In genomic region chrX:2351999-2352995, GRCh38 we compare ENCODE assay signal across 1 cellular context.
TF ChIP-seq lines count a peak whose summit lies in the region.

No MANE protein-coding gene starts in this region.

TF ChIP-seq in K562, 482 proteins besides CTCF, POLR2A, EP300 and RAD21 (continued from another document):
- TF ChIP-seq, protein P1, sequence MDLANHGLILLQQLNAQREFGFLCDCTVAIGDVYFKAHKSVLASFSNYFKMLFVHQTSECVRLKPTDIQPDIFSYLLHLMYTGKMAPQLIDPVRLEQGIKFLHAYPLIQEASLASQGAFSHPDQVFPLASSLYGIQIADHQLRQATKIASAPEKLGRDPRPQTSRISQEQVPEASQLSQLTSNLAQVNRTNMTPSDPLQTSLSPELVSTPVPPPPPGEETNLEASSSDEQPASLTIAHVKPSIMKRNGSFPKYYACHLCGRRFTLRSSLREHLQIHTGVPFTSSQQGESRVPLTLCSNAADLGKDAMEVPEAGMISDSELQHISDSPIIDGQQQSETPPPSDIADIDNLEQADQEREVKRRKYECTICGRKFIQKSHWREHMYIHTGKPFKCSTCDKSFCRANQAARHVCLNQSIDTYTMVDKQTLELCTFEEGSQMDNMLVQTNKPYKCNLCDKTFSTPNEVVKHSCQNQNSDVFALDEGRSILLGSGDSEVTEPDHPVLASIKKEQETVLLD (IDR thresholded peaks at IDR 0.05) = no peak
- TF ChIP-seq CXXC5 (CRISPR knock-in tag; IDR thresholded peaks at IDR 0.05) (peak; percentile 66), MGA (IDR thresholded peaks at IDR 0.05) (peak; percentile 85), TCF7L2 (IDR thresholded peaks at IDR 0.05; ENCODE audit: low read depth, low read length) (no peak), KDM1A (IDR thresholded peaks at IDR 0.05) (0 out of 4 replicates have a peak, but pooled peaks of 1 of the 2 experiments have one; percentile 40), NFE2 (IDR thresholded peaks at IDR 0.05; ENCODE audit: low read depth) (peak; percentile 81), CREM (IDR thresholded peaks at IDR 0.05; ENCODE audit: low read depth) (peak; percentile 8; the same call in 1 of the 2 replicates), MAX (CRISPR knock-in tag; IDR thresholded peaks at IDR 0.05) (peak; percentile 32; the same call in 1 of the 2 replicates), POLR2AphosphoS2 (IDR thresholded peaks at IDR 0.05; ENCODE audit: low read length) (no peak), ZNF316 (IDR thresholded peaks at IDR 0.05) (0 out of 2 replicates have a peak, but pooled peaks have one; percentile 41), TCF7 (IDR thresholded peaks at IDR 0.05; ENCODE audit: borderline replicate concordance) (no peak)
- TF ChIP-seq, protein P2, sequence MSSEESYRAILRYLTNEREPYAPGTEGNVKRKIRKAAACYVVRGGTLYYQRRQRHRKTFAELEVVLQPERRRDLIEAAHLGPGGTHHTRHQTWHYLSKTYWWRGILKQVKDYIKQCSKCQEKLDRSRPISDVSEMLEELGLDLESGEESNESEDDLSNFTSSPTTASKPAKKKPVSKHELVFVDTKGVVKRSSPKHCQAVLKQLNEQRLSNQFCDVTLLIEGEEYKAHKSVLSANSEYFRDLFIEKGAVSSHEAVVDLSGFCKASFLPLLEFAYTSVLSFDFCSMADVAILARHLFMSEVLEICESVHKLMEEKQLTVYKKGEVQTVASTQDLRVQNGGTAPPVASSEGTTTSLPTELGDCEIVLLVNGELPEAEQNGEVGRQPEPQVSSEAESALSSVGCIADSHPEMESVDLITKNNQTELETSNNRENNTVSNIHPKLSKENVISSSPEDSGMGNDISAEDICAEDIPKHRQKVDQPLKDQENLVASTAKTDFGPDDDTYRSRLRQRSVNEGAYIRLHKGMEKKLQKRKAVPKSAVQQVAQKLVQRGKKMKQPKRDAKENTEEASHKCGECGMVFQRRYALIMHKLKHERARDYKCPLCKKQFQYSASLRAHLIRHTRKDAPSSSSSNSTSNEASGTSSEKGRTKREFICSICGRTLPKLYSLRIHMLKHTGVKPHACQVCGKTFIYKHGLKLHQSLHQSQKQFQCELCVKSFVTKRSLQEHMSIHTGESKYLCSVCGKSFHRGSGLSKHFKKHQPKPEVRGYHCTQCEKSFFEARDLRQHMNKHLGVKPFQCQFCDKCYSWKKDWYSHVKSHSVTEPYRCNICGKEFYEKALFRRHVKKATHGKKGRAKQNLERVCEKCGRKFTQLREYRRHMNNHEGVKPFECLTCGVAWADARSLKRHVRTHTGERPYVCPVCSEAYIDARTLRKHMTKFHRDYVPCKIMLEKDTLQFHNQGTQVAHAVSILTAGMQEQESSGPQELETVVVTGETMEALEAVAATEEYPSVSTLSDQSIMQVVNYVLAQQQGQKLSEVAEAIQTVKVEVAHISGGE (CRISPR knock-in tag; IDR thresholded peaks at IDR 0.05) = no peak
